8 cellular contexts compared by ENCODE assay signal in genomic region chr6:80105972-80106417, GRCh38. TPM values are rescaled to one million over a fixed set of nuclear protein-coding genes. Genes with fewer than 3 reads are reported as not detected.
A peak's percentile ranks its signal among the peaks of the same experiment; 100 is the strongest.
DNase-seq lines count a peak whose midpoint lies in the region; ATAC-seq and TF ChIP-seq lines count a peak whose summit lies in the region.

No MANE protein-coding gene starts in this region.

- H3K36me3 ChIP-seq in SK-N-SH (replicated peaks in 1 of 2; ENCODE audit: control insufficient read depth in 1 of 2, insufficient read depth in 2 of 2, low read length in 1 of 2) = no peaks in the 10 kb centered on the region

- 2% methylated on average over 6 of the region's 6 CpGs for WGBS in SK-N-SH (ENCODE audit: low lambda C conversion rate)

- H3K4me1 ChIP-seq in SK-N-SH (ENCODE audit: control insufficient read depth in 1 of 2, insufficient read depth in 2 of 2, low read depth in 1 of 2, low read length in 1 of 2) = peaks cover 0 to 4% of the 10 kb centered on the region in 2 experiments; a peak in 3 of 4 replicates

- no peaks in the 10 kb centered on the region for H3K9me3 ChIP-seq in SK-N-SH

- peak overlapping the region; percentile 90 for H2AFZ ChIP-seq in SK-N-SH (ENCODE audit: low read depth)

- no peak for DNase-seq in SK-N-SH
- no peak for DNase-seq in cardiac fibroblast (ENCODE audit: low read depth in 2 of 2)
- no peak for DNase-seq in activated effector memory CD4-positive, alpha-beta T cell treated with Interleukin-2 at 50 U/mL for 16 hours
- DNase-seq in NCI-H510A (lab: John Stamatoyannopoulos, UW) = no peak
- DNase-seq in NK-92 treated with Interleukin-12 subunit alpha and Interleukin-12 subunit beta, amount 100 ng/mL, for 24 hours (lab: John Stamatoyannopoulos, UW) = no peak

- peak overlapping the region; percentile 88 to 96 (median 92) for H3K4me3 Mint-ChIP-seq in nephron

- no peaks in the 10 kb centered on the region for H3K27me3 Mint-ChIP-seq in nephron (ENCODE audit: low read depth)

- H3K36me3 Mint-ChIP-seq in nephron (ENCODE audit: low read depth) = no peaks in the 10 kb centered on the region

- H3K9me2 ChIP-seq in SK-N-SH = no peaks in the 10 kb centered on the region

- no peaks in the 10 kb centered on the region for H3K9me3 Mint-ChIP-seq in nephron

- H3K27ac ChIP-seq in SK-N-SH (ENCODE audit: low read depth in 2 of 2, low read length in 1 of 2) = peak overlapping the region; percentile 46 to 82

- H3K4me1 Mint-ChIP-seq in nephron = peaks cover 14% of the 10 kb centered on the region

- H3K4me3 ChIP-seq in SK-N-SH (ENCODE audit: low read depth in 2 of 2, low read length in 1 of 2) (peak overlapping the region; percentile 46 to 47), cardiac fibroblast (replicated peaks in 1 of 2; ENCODE audit: low read depth in 2 of 2, low read length in 2 of 2) (peak overlapping the region; percentile 47 to 75)

- CTCF ChIA-PET in SK-N-SH (lab: Yijun Ruan, JAX) = interaction anchor here (0.8 to 3.5 kb wide), 6 partner anchors 13 to 160 kb away, joined by 3 to 10 read pairs (median 3); partner anchors contain the start of gene ELOVL4

- TF ChIP-seq EP300 in SK-N-SH (IDR thresholded peaks at IDR 0.05; ENCODE audit: borderline replicate concordance in 1 of 2, low read depth in 1 of 2, low read length in 1 of 2) = no peak

- H3K79me2 ChIP-seq in SK-N-SH (ENCODE audit: insufficient read depth) = peaks cover 27% of the 10 kb centered on the region; the same call in 1 of the 2 replicates

- ATAC-seq in SK-N-SH treated with all-trans-retinoic acid at 6 μM for 48 hours (no peak; the same call in 2 of the 3 replicates), HG03439 (IDR thresholded peaks at IDR 0.05; ENCODE audit: unreplicated experiment) (peak; percentile 12)

- TF ChIP-seq RAD21 in SK-N-SH (IDR thresholded peaks at IDR 0.05; ENCODE audit: low read length) = no peak

- no peaks in the 10 kb centered on the region for H3K27me3 ChIP-seq in SK-N-SH (ENCODE audit: insufficient read depth)

- H3F3A ChIP-seq in SK-N-SH (replicated peaks; ENCODE audit: insufficient read depth) = no peaks in the 10 kb centered on the region

- no peaks in the 10 kb centered on the region for H4K20me1 ChIP-seq in SK-N-SH (ENCODE audit: insufficient read depth)

- H3K4me2 ChIP-seq in SK-N-SH = peak overlapping the region; percentile 45; the same call in 1 of the 2 replicates

- POLR2A ChIA-PET in SK-N-SH (lab: Yijun Ruan, JAX) = interaction anchor here (0.7 to 1.7 kb wide), 3 partner anchors 19 to 160 kb away, joined by 3 to 5 read pairs (median 3); partner anchors contain the start of gene TTK

- TF ChIP-seq CTCF in SK-N-SH (IDR thresholded peaks at IDR 0.05) (no peak), cardiac fibroblast (IDR thresholded peaks at IDR 0.05; ENCODE audit: low read depth, low read length) (no peak), nephron (IDR thresholded peaks at IDR 0.05; ENCODE audit: unreplicated experiment in 3 of 3) (no peak)

- peak overlapping the region; percentile 71 to 88 (median 85) for H3K27ac Mint-ChIP-seq in nephron

- H3K9ac ChIP-seq in SK-N-SH = peak overlapping the region; percentile 40; the same call in 1 of the 2 replicates

TF ChIP-seq in SK-N-SH, 30 proteins besides CTCF, POLR2A, EP300 and RAD21:
- TF ChIP-seq RCOR1 (IDR thresholded peaks at IDR 0.05; ENCODE audit: low read length) (peak; percentile 40; the same call in 1 of the 2 replicates), POLR2AphosphoS5 (IDR thresholded peaks at IDR 0.05; ENCODE audit: low read depth, low read length) (peak; percentile 96; the same call in 1 of the 2 replicates), TCF12 (IDR thresholded peaks at IDR 0.05) (no peak)

TF ChIP-seq in SK-N-SH treated with all-trans-retinoic acid at 6 μM for 48 hours, 23 proteins besides CTCF, POLR2A, EP300 and RAD21:
- TF ChIP-seq CSDC2 (CRISPR knock-in tag; IDR thresholded peaks at IDR 0.05) (no peak), ARNTL (CRISPR knock-in tag; IDR thresholded peaks at IDR 0.05; ENCODE audit: borderline replicate concordance, low read depth) (no peak), SNAI2 (CRISPR knock-in tag; IDR thresholded peaks at IDR 0.05) (no peak), PATZ1 (CRISPR knock-in tag; IDR thresholded peaks at IDR 0.05; ENCODE audit: borderline replicate concordance) (no peak), ZNF565 (CRISPR knock-in tag; conservative IDR thresholded peaks at IDR 0.05; ENCODE audit: low read depth) (no peak), CREB5 (CRISPR knock-in tag; IDR thresholded peaks at IDR 0.05; ENCODE audit: low read depth) (no peak)

RNA-seq across cellular contexts. Expression of gene BCKDHB, which starts 0.5 kb away (rescaled TPM):
- 19.9 and 26.9 TPM in 2 replicates for polyA plus RNA-seq in SK-N-SH (2012; rRNA removed)
- 27.8 and 31.9 TPM in 2 replicates for polyA plus RNA-seq in SK-N-SH (2012; cell fraction: cytosol; rRNA removed)
- 11.1 and 19.1 TPM in 2 replicates for polyA plus RNA-seq in SK-N-SH (2012; cell fraction: nucleus; rRNA removed)
